ENCODE assay signal across 18 cellular contexts in genomic region chr1:119966681-119967080, GRCh38.
DNase-seq lines count a peak whose midpoint lies in the region; ATAC-seq and TF ChIP-seq lines count a peak whose summit lies in the region.
"Had no signal": no experiment of that assay in that cellular context is flagged by ENCODE, and none has a peak within 500 bp of the region (broad histone marks: within the 10 kb centered on the region; RNA-seq: fewer than 3 reads in every experiment).

No MANE protein-coding gene starts in this region.

- BruUV-seq in mammary epithelial cell (replicated peaks; lab: Mats Ljungman, UMichigan) (no TSS peak), PC-3 (replicated peaks; lab: Mats Ljungman, UMichigan) (no TSS peak)

- H3K9ac ChIP-seq in mammary epithelial cell (ENCODE audit: insufficient read depth, low read length) = no peak overlapping the region
- no peak overlapping the region for H3K9ac ChIP-seq in PC-3 (ENCODE audit: low read length)

- CTCF ChIA-PET in mammary epithelial cell (lab: Charles Lee; ENCODE audit: low non-redundant PET) = no interaction called here
- CTCF ChIA-PET in PC-3 (lab: Charles Lee) = no interaction called here

- H3K27me3 Mint-ChIP-seq in chondrocyte (ENCODE audit: low read depth) (no peaks in the 10 kb centered on the region), nephron (ENCODE audit: low read depth) (no peaks in the 10 kb centered on the region)
- no peaks in the 10 kb centered on the region for H3K27me3 Mint-ChIP-seq in activated T-cell treated with anti-CD3 and anti-CD28 coated beads, Interleukin-2, amount 50 U/mL, for 24 hours

- TF ChIP-seq POLR2A in breast epithelium (IDR thresholded peaks at IDR 0.05) = no peak
- no peak for TF ChIP-seq POLR2A in thyroid gland (IDR thresholded peaks at IDR 0.05)

- 94% methylated on average over 2 of the region's 2 CpGs for WGBS in mammary epithelial cell (ENCODE audit: low coverage, missing lambda C conversion rate)
- WGBS in thyroid gland, 2 donors = 76 to 93% methylated on average over 2 of the region's 2 CpGs

- H3K79me2 ChIP-seq in mammary epithelial cell (ENCODE audit: insufficient read depth, low read length) (peaks cover 15% of the 10 kb centered on the region), PC-3 (ENCODE audit: low read length) (no peaks in the 10 kb centered on the region)

- no peaks in the 10 kb centered on the region for H3K27me3 ChIP-seq in breast epithelium
- H3K27me3 ChIP-seq in mammary epithelial cell (ENCODE audit: insufficient read depth, low read length) = no peaks in the 10 kb centered on the region
- H3K27me3 ChIP-seq in thyroid gland = no peaks in the 10 kb centered on the region
- H3K27me3 ChIP-seq in PC-3 (ENCODE audit: low read length) = no peaks in the 10 kb centered on the region

- H4K20me1 ChIP-seq in mammary epithelial cell (ENCODE audit: insufficient read depth, low read length) (no peaks in the 10 kb centered on the region), PC-3 (ENCODE audit: low read length) (no peaks in the 10 kb centered on the region)

- intact Hi-C loops in breast epithelium (cut with DNase I; ENCODE audit: low total_unique reads) = no loop called here
- intact Hi-C loops in mammary epithelial cell (cut with micrococcal nuclease) = loop anchor here (5.0 kb wide), 1 partner anchor 159 kb away; no protein-coding TSS in a partner anchor
- intact Hi-C loops in thyroid gland (cut with DNase I) = no loop called here
- intact Hi-C loops in PC-3 (cut with micrococcal nuclease) = no loop called here

- H3F3A ChIP-seq in PC-3 (ENCODE audit: low read length, unreplicated experiment) = no peaks in the 10 kb centered on the region

- H3K36me3 ChIP-seq in breast epithelium (no peaks in the 10 kb centered on the region), mammary epithelial cell (ENCODE audit: insufficient read depth, low read length) (peaks cover 41% of the 10 kb centered on the region), thyroid gland (peaks cover 0 to 11% of the 10 kb centered on the region in 2 donors), PC-3 (ENCODE audit: low read depth, low read length) (peaks cover 52% of the 10 kb centered on the region)

- H3K4me2 ChIP-seq in mammary epithelial cell (ENCODE audit: insufficient read depth, low read depth, low read length) (no peak overlapping the region), PC-3 (ENCODE audit: low read length) (no peak overlapping the region)

- peaks cover 0 to 11% of the 10 kb centered on the region in 2 donors for H3K4me1 ChIP-seq in breast epithelium
- H3K4me1 ChIP-seq in mammary epithelial cell (ENCODE audit: insufficient read depth, low read length) = peaks cover 6% of the 10 kb centered on the region
- H3K4me1 ChIP-seq in thyroid gland = peaks cover 63% of the 10 kb centered on the region in 2 donors
- peaks cover 13% of the 10 kb centered on the region for H3K4me1 ChIP-seq in PC-3 (ENCODE audit: insufficient read depth, low read length)

- H3K27ac Mint-ChIP-seq in chondrocyte (ENCODE audit: unreplicated experiment) (peak overlapping the region; percentile 89), nephron (peak overlapping the region; percentile 93 to 94 (median 94))
- H3K27ac Mint-ChIP-seq in activated T-cell treated with anti-CD3 and anti-CD28 coated beads, Interleukin-2, amount 50 U/mL, for 24 hours = no peak overlapping the region

- no peak overlapping the region for H3K4me3 Mint-ChIP-seq in chondrocyte (ENCODE audit: unreplicated experiment)
- no peak overlapping the region for H3K4me3 Mint-ChIP-seq in nephron
- no peak overlapping the region for H3K4me3 Mint-ChIP-seq in activated T-cell treated with anti-CD3 and anti-CD28 coated beads, Interleukin-2, amount 50 U/mL, for 24 hours

- no peaks in the 10 kb centered on the region for H3K9me3 Mint-ChIP-seq in chondrocyte (ENCODE audit: low read depth)
- H3K9me3 Mint-ChIP-seq in nephron = no peaks in the 10 kb centered on the region
- H3K9me3 Mint-ChIP-seq in activated T-cell treated with anti-CD3 and anti-CD28 coated beads, Interleukin-2, amount 50 U/mL, for 24 hours = no peaks in the 10 kb centered on the region

- H3K9me3 ChIP-seq in breast epithelium = no peaks in the 10 kb centered on the region
- H3K9me3 ChIP-seq in mammary epithelial cell (replicated peaks; ENCODE audit: insufficient read depth, low read length) = no peaks in the 10 kb centered on the region
- no peaks in the 10 kb centered on the region for H3K9me3 ChIP-seq in thyroid gland
- no peaks in the 10 kb centered on the region for H3K9me3 ChIP-seq in PC-3 (ENCODE audit: low read length)

- ATAC-seq in PC-3 = no peak
- ATAC-seq in HG03159 (IDR thresholded peaks at IDR 0.05; ENCODE audit: unreplicated experiment) = no peak

- H3K4me1 Mint-ChIP-seq in chondrocyte (ENCODE audit: low read depth) (peaks cover 67% of the 10 kb centered on the region), nephron (peaks cover 54% of the 10 kb centered on the region)
- peaks cover 6% of the 10 kb centered on the region for H3K4me1 Mint-ChIP-seq in activated T-cell treated with anti-CD3 and anti-CD28 coated beads, Interleukin-2, amount 50 U/mL, for 24 hours (ENCODE audit: low read depth)

- H3K36me3 Mint-ChIP-seq in chondrocyte (ENCODE audit: low read depth) = peaks cover 42% of the 10 kb centered on the region
- H3K36me3 Mint-ChIP-seq in nephron (ENCODE audit: low read depth) = peaks cover 90% of the 10 kb centered on the region
- peaks cover 86% of the 10 kb centered on the region for H3K36me3 Mint-ChIP-seq in activated T-cell treated with anti-CD3 and anti-CD28 coated beads, Interleukin-2, amount 50 U/mL, for 24 hours (ENCODE audit: low read depth)

- H3K4me3 ChIP-seq in breast epithelium (no peak overlapping the region), mammary epithelial cell (replicated peaks in 1 of 3; ENCODE audit: insufficient read depth in 1 of 3, low read depth in 2 of 3, low read length in 3 of 3) (no peak overlapping the region), thyroid gland (replicated peaks in 1 of 3) (no peak overlapping the region), PC-3 (ENCODE audit: low read length) (no peak overlapping the region)

- POLR2A ChIA-PET in PC-3 (lab: Charles Lee; ENCODE audit: unreplicated experiment) = no interaction called here

- TF ChIP-seq CTCF in breast epithelium (IDR thresholded peaks at IDR 0.05) (no peak), mammary epithelial cell (conservative IDR thresholded peaks at IDR 0.05 in 1 of 2, IDR thresholded peaks at IDR 0.05 in 1 of 2; ENCODE audit: extremely low read depth in 1 of 2, insufficient read depth in 1 of 2, low read depth in 1 of 2, low read length in 2 of 2) (no peak), chondrocyte (IDR thresholded peaks at IDR 0.05) (no peak), nephron (IDR thresholded peaks at IDR 0.05; ENCODE audit: unreplicated experiment in 3 of 3) (no peak), thyroid gland (IDR thresholded peaks at IDR 0.05) (no peak), PC-3 (conservative IDR thresholded peaks at IDR 0.05; ENCODE audit: low read depth, low read length) (no peak)

- H2AFZ ChIP-seq in mammary epithelial cell (ENCODE audit: low read depth, low read length) (no peak overlapping the region), PC-3 (ENCODE audit: low read length) (no peak overlapping the region)

- in situ Hi-C loops in mammary epithelial cell (cut with MboI; ENCODE audit: low sequenced_read_pairs in 2 of 2) = no loop called here

- no peak for DNase-seq in breast epithelium (ENCODE audit: low spot score in 2 of 2)
- no peak for DNase-seq in mammary epithelial cell
- no peak for DNase-seq in chondrocyte (ENCODE audit: low spot score)
- DNase-seq in thyroid gland = no peak
- no peak for DNase-seq in PC-3
- no peak for DNase-seq in activated T-cell treated with anti-CD3 and anti-CD28 coated beads, Interleukin-2, amount 50 U/mL, for 24 hours
- DNase-seq: AML-193, DND-41, KG1, MV-4-11, NCI-H1694 treated with DMSO at 0.1 percent for 48 hours, NCI-H2227 treated with DMSO at 0.1 percent for 48 hours, NCI-H510A treated with DMSO at 0.1 percent for 48 hours, RPMI8226 had no signal

- H3K27ac ChIP-seq in breast epithelium (peak overlapping the region; percentile 5 to 44), mammary epithelial cell (ENCODE audit: insufficient read depth, low read depth, low read length) (no peak overlapping the region), thyroid gland (peak overlapping the region in 2 of 3 donors; percentile 37 to 88), PC-3 (ENCODE audit: low read length) (no peak overlapping the region)
- H3K27ac ChIP-seq: 22Rv1, C4-2B had no signal

- no peaks in the 10 kb centered on the region for H3K9me2 ChIP-seq in PC-3 (replicated peaks; ENCODE audit: low read length)

- dilution Hi-C loops in mammary epithelial cell (cut with HindIII; ENCODE audit: low sequenced_read_pairs) = no loop called here

Comparison
In these comparisons a context has a peak if more than half of its experiments do, and no peak if none do; other contexts are left out.
1. H3K27ac ChIP-seq: peak in breast epithelium (2 of 2) and thyroid gland (2 of 3); none in mammary epithelial cell (single experiment) and PC-3 (single experiment).